10 cellular contexts compared by ENCODE assay signal in the genomic region with DNA sequence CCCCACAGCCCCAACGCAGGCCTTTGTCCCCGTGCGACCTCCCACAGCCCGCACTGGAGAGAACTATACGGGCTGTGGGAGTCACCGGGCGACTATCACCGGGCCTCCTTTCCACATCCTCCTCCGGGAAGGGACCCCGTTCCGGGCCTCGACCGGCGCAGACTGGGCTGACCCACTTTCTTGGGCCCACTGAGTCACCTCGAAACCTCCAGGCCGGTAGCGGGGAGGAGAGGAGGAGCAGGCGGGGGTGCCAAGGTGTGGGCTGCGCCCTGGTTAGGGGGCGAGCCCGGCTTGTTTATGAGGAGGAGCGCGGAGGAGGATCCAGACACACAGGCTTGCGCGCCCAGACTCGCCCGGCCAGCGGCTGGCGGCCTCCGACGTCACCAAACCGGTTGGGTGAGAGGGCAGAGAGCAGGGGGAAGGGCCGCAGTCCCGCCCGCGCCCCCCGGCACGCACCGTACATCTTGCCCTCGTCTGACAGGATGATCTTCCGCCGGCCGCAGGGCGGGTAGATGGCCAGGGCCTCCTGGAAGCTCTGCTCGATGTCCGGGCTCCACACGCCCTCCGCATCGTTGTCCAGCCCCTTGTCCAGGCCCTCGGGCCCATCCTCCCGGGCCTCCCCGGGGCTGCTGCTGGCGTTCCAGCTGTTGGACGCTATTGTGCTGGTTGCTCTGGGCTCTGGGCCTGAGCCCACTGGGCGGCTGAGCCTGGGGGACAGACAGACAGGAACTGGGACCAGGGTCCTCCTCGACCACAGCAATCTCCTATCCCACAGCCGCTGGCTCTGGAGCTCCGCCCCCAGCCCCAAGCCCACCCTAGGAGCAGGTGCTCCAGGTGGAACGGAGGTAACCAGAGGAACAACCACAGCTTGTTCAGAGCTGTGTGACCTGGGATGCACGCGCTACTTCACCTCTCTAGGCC. TPM values are rescaled to one million over a fixed set of nuclear protein-coding genes. Genes with fewer than 3 reads are reported as not detected.
DNase-seq lines count a peak whose midpoint lies in the region; ATAC-seq and TF ChIP-seq lines count a peak whose summit lies in the region.
"Had no signal": no experiment of that assay in that cellular context is flagged by ENCODE, and none has a peak within 500 bp of the region (broad histone marks: within the 10 kb centered on the region; RNA-seq: fewer than 3 reads in every experiment).

No MANE protein-coding gene starts in this region.

- peak in 1 of 2 donors; percentile 40 for TF ChIP-seq POLR2A in vagina (IDR thresholded peaks at IDR 0.05)

- H3K9me3 Mint-ChIP-seq in CD14-positive monocyte, result peaks cover 0 to 2% (median 0%) of the 10 kb centered on the region in 7 donors

- H3K27ac Mint-ChIP-seq in CD14-positive monocyte, result no peak overlapping the region

- peak overlapping the region; percentile 67 for H3K27ac ChIP-seq in muscle layer of duodenum (ENCODE audit: low read length)
- peak overlapping the region; percentile 97 for H3K27ac ChIP-seq in vagina

- intact Hi-C loops in vagina (cut with DNase I) (no loop called here), CD14-positive monocyte (cut with micrococcal nuclease) (no loop called here)

- H3K27me3 Mint-ChIP-seq in CD14-positive monocyte (ENCODE audit: low read depth in 3 of 3), result peaks cover 19 to 31% (median 21%) of the 10 kb centered on the region in 3 donors

- no peaks in the 10 kb centered on the region for H3K9me3 ChIP-seq in muscle layer of duodenum (ENCODE audit: control insufficient read depth in 1 of 2, low read length in 2 of 2)
- no peaks in the 10 kb centered on the region for H3K9me3 ChIP-seq in vagina

- H3K27me3 ChIP-seq in muscle layer of duodenum (ENCODE audit: low read depth, low read length), result no peaks in the 10 kb centered on the region
- H3K27me3 ChIP-seq in vagina, result no peaks in the 10 kb centered on the region

- no peak for TF ChIP-seq CTCF in fibroblast of pulmonary artery (IDR thresholded peaks at IDR 0.05; ENCODE audit: low read length, missing control alignments)
- no peak for TF ChIP-seq CTCF in vagina (IDR thresholded peaks at IDR 0.05)
- no peak for TF ChIP-seq CTCF in CD14-positive monocyte (IDR thresholded peaks at IDR 0.05)

- ATAC-seq in GM21367 (IDR thresholded peaks at IDR 0.05; ENCODE audit: unreplicated experiment), result no peak

- H3K36me3 Mint-ChIP-seq in CD14-positive monocyte, result no peaks in the 10 kb centered on the region

- DNase-seq in NCI-H345 (lab: John Stamatoyannopoulos, UW) (peak; percentile 54), NCI-H345 treated with DMSO at 0.1 percent for 48 hours (lab: John Stamatoyannopoulos, UW; ENCODE audit: unreplicated experiment) (no peak), fibroblast of pulmonary artery (ENCODE audit: low read depth) (peak; percentile 66), vagina (ENCODE audit: extremely low spot score in 2 of 2) (peak in 1 of 2 donors; percentile 96), NOMO-1 treated with dmso at 0.1 percent for 144 hours (lab: John Stamatoyannopoulos, UW; ENCODE audit: unreplicated experiment) (no peak), CD14-positive monocyte (ENCODE audit: low spot score) (no peak)
- DNase-seq: activated effector memory CD4-positive, alpha-beta T cell treated with Interleukin-2 at 50 U/mL for 16 hours had no signal

- H3K4me3 ChIP-seq in fibroblast of pulmonary artery (replicated peaks; ENCODE audit: low read depth, low read length) (no peak overlapping the region), muscle layer of duodenum (ENCODE audit: low read depth in 1 of 2, low read length in 2 of 2) (peak overlapping the region; percentile 7 to 48), vagina (peak overlapping the region; percentile 24 to 42)

- no peak overlapping the region for H3K4me3 Mint-ChIP-seq in CD14-positive monocyte

- H3K4me1 ChIP-seq in muscle layer of duodenum (ENCODE audit: control insufficient read depth in 1 of 2, insufficient read depth in 2 of 2, low read length in 2 of 2) (peaks cover 6 to 64% of the 10 kb centered on the region in 2 donors), vagina (peaks cover 67% of the 10 kb centered on the region)

- H3K36me3 ChIP-seq in muscle layer of duodenum (ENCODE audit: control insufficient read depth in 1 of 2, insufficient read depth in 2 of 2, low read length in 2 of 2), result peaks cover 7 to 10% of the 10 kb centered on the region in 2 donors
- H3K36me3 ChIP-seq in vagina, result no peaks in the 10 kb centered on the region

- peaks cover 16% of the 10 kb centered on the region for H3K4me1 Mint-ChIP-seq in CD14-positive monocyte

RNA-seq across cellular contexts. Expression of gene TEAD3, which starts 10.6 kb away (rescaled TPM):
- total RNA-seq in vagina, result 29.0 TPM
- not detected for polyA plus RNA-seq in CD14-positive monocyte

RNA-seq across cellular contexts. Expression of gene RPL10A, which starts 18.1 kb away (rescaled TPM):
- total RNA-seq in vagina, result 2,013 TPM
- 100 to 1,000 TPM; 345 to 421 TPM for polyA plus RNA-seq in CD14-positive monocyte

RNA-seq across cellular contexts. Expression of gene TULP1, which starts 26.4 kb away (rescaled TPM):
- not detected for total RNA-seq in vagina
- not detected for polyA plus RNA-seq in CD14-positive monocyte
- total RNA-seq: A673 had no signal

RNA-seq across cellular contexts. Expression of gene FANCE, which starts 34.1 kb away (rescaled TPM):
- 10.1 TPM for total RNA-seq in vagina
- 1 to 10 TPM; 1.8 to 3.0 TPM for polyA plus RNA-seq in CD14-positive monocyte

Comparison
In these comparisons a context has a peak if more than half of its experiments do, and no peak if none do; other contexts are left out.
1. DNase-seq: peak in NCI-H345 (single experiment) and fibroblast of pulmonary artery (single experiment); none in NCI-H345 treated with DMSO at 0.1 percent for 48 hours (single experiment), NOMO-1 treated with dmso at 0.1 percent for 144 hours (single experiment) and CD14-positive monocyte (single experiment).